In the genomic region with DNA sequence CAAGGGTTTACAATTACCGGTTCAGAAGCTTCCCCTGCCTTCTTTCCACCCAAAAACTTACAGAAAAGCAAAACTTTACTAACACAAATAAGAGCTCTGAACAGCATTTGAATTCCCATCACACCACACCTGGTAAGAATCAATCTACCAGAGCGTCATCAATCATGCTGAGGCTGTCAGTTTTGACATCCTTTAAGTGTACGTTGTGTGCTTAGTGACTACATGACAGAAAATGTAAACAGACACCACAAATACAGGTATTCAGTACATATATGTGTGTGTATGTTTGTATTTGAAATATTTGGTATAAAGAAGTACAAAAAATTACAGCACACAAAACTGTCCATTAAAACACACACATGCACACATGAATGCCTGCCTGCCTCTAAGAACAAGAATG, we compare ENCODE assay signal across 24 cellular contexts.
"Had no signal": no experiment of that assay in that cellular context is flagged by ENCODE, and none has a peak within 500 bp of the region (broad histone marks: within the 10 kb centered on the region; RNA-seq: fewer than 3 reads in every experiment).

No MANE protein-coding gene starts in this region.

- ATAC-seq: left colon; left lung; lower lobe of right lung; natural killer cell; sciatic nerve; stimulated activated naive B cell treated with anti-CD40 and anti-IgM and Interleukin-4, amounts not matched to agents 10 μg/mL and 1 μg/mL and 100 μg/mL, for 72 hours; stimulated activated naive CD8-positive, alpha-beta T cell treated with anti-CD3 and anti-CD28 coated beads, Interleukin-15, Interleukin-2, amounts not matched to agents 100 U/mL and 50 U/mL, for 24 hours had no signal

- DNase-seq: hypothalamus; immature natural killer cell; kidney; left colon; left lung; lower lobe of right lung; mammary epithelial cell; mesenchymal stem cell; naive B cell; natural killer cell; nephron progenitor cell; ovary; stimulated activated CD4-positive, alpha-beta T cell treated with anti-CD3 and anti-CD28 coated beads, Interleukin-12 subunit alpha, Interleukin-12 subunit beta, amount 100 ng/mL, for 4 hours; stimulated activated CD4-positive, alpha-beta T cell treated with anti-CD3 and anti-CD28 coated beads, Interleukin-15, amount 100 ng/mL, for 24 hours; stimulated activated CD4-positive, alpha-beta T cell treated with anti-CD3 and anti-CD28 coated beads, Interleukin-2, amount 100 ng/mL, for 24 hours; stimulated activated CD4-positive, alpha-beta T cell treated with anti-CD3 and anti-CD28 coated beads, Interleukin-4, amount 100 ng/mL, for 1 hour; stimulated activated naive B cell treated with anti-CD40 and anti-IgM and Interleukin-4, amounts not matched to agents 10 μg/mL and 1 μg/mL and 100 μg/mL, for 72 hours; stimulated activated naive CD8-positive, alpha-beta T cell treated with anti-CD3 and anti-CD28 coated beads, Interleukin-15, Interleukin-2, amounts not matched to agents 100 U/mL and 50 U/mL, for 24 hours; stomach; testis; thyroid gland; transverse colon; upper lobe of left lung had no signal
